8 cellular contexts compared by ENCODE assay signal in genomic region chr15:60787737-60788513, GRCh38.
DNase-seq lines count a peak whose midpoint lies in the region; ATAC-seq and TF ChIP-seq lines count a peak whose summit lies in the region.

No MANE protein-coding gene starts in this region.

- no peak for TF ChIP-seq POLR2A in lower leg skin (IDR thresholded peaks at IDR 0.05)

- no peak overlapping the region for H3K27ac ChIP-seq in 22Rv1

- 56 to 64% methylated on average over 8 of the region's 8 CpGs for WGBS in lower leg skin, 2 donors

- DNase-seq in HFF-Myc (ENCODE audit: extremely low read depth, low read depth) = no peak
- DNase-seq in activated T-cell treated with anti-CD3 and anti-CD28 coated beads, Interleukin-2, amount 50 U/mL, for 48 hours = peak; percentile 65 to 69
- peak; percentile 31 for DNase-seq in left kidney (ENCODE audit: low read depth, low spot score)
- no peak for DNase-seq in NCI-H1436 treated with DMSO at 0.1 percent for 48 hours (lab: John Stamatoyannopoulos, UW)
- no peak for DNase-seq in lower leg skin (ENCODE audit: low spot score in 2 of 2)

- peak; percentile 14; the same call in 1 of the 2 replicates for TF ChIP-seq CTCF in 22Rv1 (IDR thresholded peaks at IDR 0.05)
- peak; percentile 57 for TF ChIP-seq CTCF in HFF-Myc (IDR thresholded peaks at IDR 0.05; ENCODE audit: low read depth, low read length, missing control alignments)
- no peak for TF ChIP-seq CTCF in lower leg skin (IDR thresholded peaks at IDR 0.05)

- no peak for ATAC-seq in HG03432 (IDR thresholded peaks at IDR 0.05; ENCODE audit: unreplicated experiment)
- no peak for ATAC-seq in GM21381 (IDR thresholded peaks at IDR 0.05; ENCODE audit: unreplicated experiment)

- no peak overlapping the region for H3K4me3 ChIP-seq in HFF-Myc (replicated peaks; ENCODE audit: low read depth, low read length)
- no peak overlapping the region for H3K4me3 ChIP-seq in lower leg skin (ENCODE audit: low read depth, poor library complexity, severe bottlenecking)

- intact Hi-C loops in lower leg skin (cut with DNase I; ENCODE audit: low total_unique reads) = no loop called here

Comparison
In these comparisons a context has a peak if more than half of its experiments do, and no peak if none do; other contexts are left out.
1. CTCF ChIP-seq: peak in 22Rv1 (single experiment) and HFF-Myc (single experiment); none in lower leg skin (0 of 3).
2. DNase-seq: peak in activated T-cell treated with anti-CD3 and anti-CD28 coated beads, Interleukin-2, amount 50 U/mL, for 48 hours (2 of 2) and left kidney (single experiment); none in HFF-Myc (single experiment), NCI-H1436 treated with DMSO at 0.1 percent for 48 hours (single experiment) and lower leg skin (0 of 2).